In genomic region chr21:46040707-46041106, GRCh38 we compare ENCODE assay signal across 16 cellular contexts.
"Had no signal": no experiment of that assay in that cellular context is flagged by ENCODE, and none has a peak within 500 bp of the region (broad histone marks: within the 10 kb centered on the region; RNA-seq: fewer than 3 reads in every experiment).

No MANE protein-coding gene starts in this region.

- FAIRE-seq: frontal cortex had no signal

- H3K36me3 ChIP-seq: lower lobe of right lung, sigmoid colon, suprapubic skin had no signal

- H3K9me3 ChIP-seq: lower lobe of right lung, sigmoid colon, suprapubic skin had no signal

- H3K4me2 ChIP-seq: hepatocyte had no signal

- H3K79me2 ChIP-seq: hepatocyte had no signal

- H3K4me3 ChIP-seq: coronary artery, hepatocyte, lower lobe of right lung, sigmoid colon, suprapubic skin had no signal

- H3K27ac ChIP-seq: coronary artery, hepatocyte, lower lobe of right lung, sigmoid colon, suprapubic skin had no signal

- ATAC-seq: activated CD4-positive, CD25-positive, alpha-beta regulatory T cell treated with anti-CD3 and anti-CD28 coated beads, Interleukin-2, amount 50 U/mL, for 24 hours; lower lobe of right lung had no signal

- H2AFZ ChIP-seq: hepatocyte had no signal

- DNase-seq: activated CD4-positive, alpha-beta T cell treated with anti-CD3 and anti-CD28 coated beads, Interleukin-2, amount 50 U/mL, for 4 hours; activated T-cell treated with anti-CD3 and anti-CD28 coated beads, Interleukin-2, amount 50 U/mL, for 1 hour; aorta; caudate nucleus; effector CD4-positive, alpha-beta T cell; kidney glomerular epithelial cell; lower lobe of right lung; naive B cell; stimulated activated CD4-positive, alpha-beta T cell treated with anti-CD3 and anti-CD28 coated beads, Interleukin-12 subunit alpha, Interleukin-12 subunit beta, amount 100 ng/mL, for 4 hours; stimulated activated naive CD4-positive, alpha-beta T cell treated with Interleukin-2 at 50 U/mL for 16 hours had no signal

- H3K27me3 ChIP-seq: hepatocyte, sigmoid colon, suprapubic skin had no signal
